Comparison of ENCODE assay signal across 13 cellular contexts in the genomic region with DNA sequence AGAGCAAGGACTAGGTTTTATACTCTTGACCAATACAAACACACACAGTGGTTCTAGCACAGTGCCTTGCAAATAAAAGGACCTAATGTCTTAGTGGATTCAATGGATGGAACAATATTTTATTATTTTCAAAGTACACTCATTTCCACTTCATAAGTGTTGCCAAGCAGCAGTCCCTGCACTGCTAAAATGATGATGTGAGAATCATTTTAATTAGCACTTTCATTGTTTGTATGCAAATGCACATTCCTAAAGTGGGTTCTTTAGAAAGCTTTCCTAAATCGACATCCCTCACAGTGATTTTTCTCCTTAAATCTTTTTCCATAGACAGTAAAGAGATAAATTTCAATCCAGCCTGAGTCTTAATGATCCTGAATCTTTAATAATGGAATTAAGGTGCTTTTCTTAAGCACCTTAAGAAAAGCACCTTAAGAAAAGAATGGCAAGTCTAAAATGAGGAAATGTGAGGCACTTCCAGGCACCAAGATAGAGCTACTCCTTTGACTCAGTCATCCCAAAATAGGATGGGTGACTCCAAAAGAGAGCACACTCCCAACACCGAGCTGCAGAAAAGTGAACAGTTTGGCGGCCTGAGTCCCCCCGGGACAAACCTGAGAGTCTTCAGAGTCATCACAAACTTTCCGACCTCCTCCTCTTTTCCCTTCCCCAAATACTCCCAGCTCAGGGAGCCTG.
DNase-seq lines count a peak whose midpoint lies in the region; TF ChIP-seq lines count a peak whose summit lies in the region.
"Had no signal": no experiment of that assay in that cellular context is flagged by ENCODE, and none has a peak within 500 bp of the region (broad histone marks: within the 10 kb centered on the region; RNA-seq: fewer than 3 reads in every experiment).

No MANE protein-coding gene starts in this region.

- H3K4me1 ChIP-seq in HUES64 (ENCODE audit: insufficient read depth, low read length) (peaks cover 67% of the 10 kb centered on the region), esophagus muscularis mucosa (peaks cover 96 to 100% (median 100%) of the 10 kb centered on the region in 4 donors), muscle layer of duodenum (ENCODE audit: control insufficient read depth in 1 of 2, insufficient read depth in 2 of 2, low read length in 2 of 2) (peaks cover 23 to 42% of the 10 kb centered on the region in 2 donors), thyroid gland (peaks cover 0 to 47% of the 10 kb centered on the region in 2 donors)

- H3K9ac ChIP-seq in HUES64 (ENCODE audit: low read depth, low read length) = peak overlapping the region; percentile 58

- intact Hi-C loops in esophagus muscularis mucosa (cut with DNase I) (loop anchor here (10.0 kb wide), 1 partner anchor 58 kb away; no protein-coding TSS in a partner anchor), thyroid gland (cut with DNase I) (no loop called here)

- no peaks in the 10 kb centered on the region for H3K27me3 ChIP-seq in HUES64 (ENCODE audit: insufficient read depth, low read length)
- H3K27me3 ChIP-seq in esophagus muscularis mucosa = no peaks in the 10 kb centered on the region
- H3K27me3 ChIP-seq in muscle layer of duodenum (ENCODE audit: low read depth, low read length) = no peaks in the 10 kb centered on the region
- H3K27me3 ChIP-seq in thyroid gland = no peaks in the 10 kb centered on the region

- H3K27ac Mint-ChIP-seq in T-helper 2 cell treated with Interferon-gamma antibody and Interleukin-4, amounts not matched to agents 5 μg/mL and 100 μg/mL, for 36 hours = no peak overlapping the region
- H3K27ac Mint-ChIP-seq: CD4-positive, alpha-beta memory T cell had no signal

- H3K27ac ChIP-seq in HUES64 (ENCODE audit: low read depth, low read length) (peak overlapping the region; percentile 84), esophagus muscularis mucosa (replicated peaks in 1 of 4) (peak overlapping the region; percentile 85 to 97 (median 94)), muscle layer of duodenum (ENCODE audit: low read length) (peak overlapping the region; percentile 90), thyroid gland (peak overlapping the region; percentile 40 to 86 (median 56))
- H3K27ac ChIP-seq: epithelial cell of prostate had no signal

- H3K36me3 Mint-ChIP-seq in T-helper 2 cell treated with Interferon-gamma antibody and Interleukin-4, amounts not matched to agents 5 μg/mL and 100 μg/mL, for 36 hours (ENCODE audit: low read depth) = no peaks in the 10 kb centered on the region
- H3K36me3 Mint-ChIP-seq: CD4-positive, alpha-beta memory T cell had no signal

- DNase-seq in esophagus muscularis mucosa (ENCODE audit: extremely low spot score) = no peak
- DNase-seq in thyroid gland = no peak
- DNase-seq in T-helper 2 cell treated with Interferon-gamma antibody and Interleukin-4, amounts not matched to agents 5 μg/mL and 100 μg/mL, for 36 hours (ENCODE audit: low spot score) = no peak
- no peak for DNase-seq in HuH-7.5 (ENCODE audit: low spot score)
- no peak for DNase-seq in HuH-7 (ENCODE audit: low spot score)
- no peak for DNase-seq in NCI-H1092 treated with DMSO at 0.1 percent for 48 hours (lab: John Stamatoyannopoulos, UW)
- DNase-seq: activated CD4-positive, alpha-beta T cell treated with anti-CD3 and anti-CD28 coated beads for 4 hours; CD4-positive, alpha-beta memory T cell; GF-D8; NCI-H2107 had no signal

- H3K4me3 ChIP-seq in HUES64 (ENCODE audit: low read length) (0 out of 2 replicates have a peak overlapping the region, but pooled peaks have one; percentile 5), esophagus muscularis mucosa (no peak overlapping the region), muscle layer of duodenum (ENCODE audit: low read depth in 1 of 2, low read length in 2 of 2) (no peak overlapping the region), thyroid gland (replicated peaks in 1 of 3) (no peak overlapping the region)

- H3K4me3 Mint-ChIP-seq in T-helper 2 cell treated with Interferon-gamma antibody and Interleukin-4, amounts not matched to agents 5 μg/mL and 100 μg/mL, for 36 hours = no peak overlapping the region
- H3K4me3 Mint-ChIP-seq: CD4-positive, alpha-beta memory T cell had no signal

- no peak for TF ChIP-seq POLR2A in esophagus muscularis mucosa (IDR thresholded peaks at IDR 0.05; ENCODE audit: low read depth)
- TF ChIP-seq POLR2A in thyroid gland (IDR thresholded peaks at IDR 0.05) = no peak

- H3K4me1 Mint-ChIP-seq in T-helper 2 cell treated with Interferon-gamma antibody and Interleukin-4, amounts not matched to agents 5 μg/mL and 100 μg/mL, for 36 hours (ENCODE audit: low read depth) = no peaks in the 10 kb centered on the region
- H3K4me1 Mint-ChIP-seq: CD4-positive, alpha-beta memory T cell had no signal

- H3K9me3 Mint-ChIP-seq in T-helper 2 cell treated with Interferon-gamma antibody and Interleukin-4, amounts not matched to agents 5 μg/mL and 100 μg/mL, for 36 hours = no peaks in the 10 kb centered on the region
- H3K9me3 Mint-ChIP-seq: CD4-positive, alpha-beta memory T cell had no signal

- no peaks in the 10 kb centered on the region for H3K36me3 ChIP-seq in HUES64 (ENCODE audit: insufficient read depth, low read length)
- H3K36me3 ChIP-seq in esophagus muscularis mucosa = no peaks in the 10 kb centered on the region
- no peaks in the 10 kb centered on the region for H3K36me3 ChIP-seq in muscle layer of duodenum (ENCODE audit: control insufficient read depth in 1 of 2, insufficient read depth in 2 of 2, low read length in 2 of 2)
- H3K36me3 ChIP-seq in thyroid gland = no peaks in the 10 kb centered on the region

- TF ChIP-seq CTCF in esophagus muscularis mucosa (IDR thresholded peaks at IDR 0.05) = no peak
- TF ChIP-seq CTCF in thyroid gland (IDR thresholded peaks at IDR 0.05) = no peak

- no peaks in the 10 kb centered on the region for H3K9me3 ChIP-seq in HUES64 (ENCODE audit: insufficient read depth, low read depth, low read length)
- no peaks in the 10 kb centered on the region for H3K9me3 ChIP-seq in esophagus muscularis mucosa
- no peaks in the 10 kb centered on the region for H3K9me3 ChIP-seq in muscle layer of duodenum (ENCODE audit: control insufficient read depth in 1 of 2, low read length in 2 of 2)
- no peaks in the 10 kb centered on the region for H3K9me3 ChIP-seq in thyroid gland

- WGBS in HUES64 = 38% methylated on average over 5 of the region's 5 CpGs
- 37% methylated on average over 5 of the region's 5 CpGs for WGBS in esophagus muscularis mucosa
- 66 to 76% methylated on average over 5 of the region's 5 CpGs for WGBS in thyroid gland, 2 donors

- TF ChIP-seq EP300 in esophagus muscularis mucosa (IDR thresholded peaks at IDR 0.05) = no peak

- peaks cover 6% of the 10 kb centered on the region for H3K27me3 Mint-ChIP-seq in T-helper 2 cell treated with Interferon-gamma antibody and Interleukin-4, amounts not matched to agents 5 μg/mL and 100 μg/mL, for 36 hours (ENCODE audit: low read depth)
